In the genomic region with DNA sequence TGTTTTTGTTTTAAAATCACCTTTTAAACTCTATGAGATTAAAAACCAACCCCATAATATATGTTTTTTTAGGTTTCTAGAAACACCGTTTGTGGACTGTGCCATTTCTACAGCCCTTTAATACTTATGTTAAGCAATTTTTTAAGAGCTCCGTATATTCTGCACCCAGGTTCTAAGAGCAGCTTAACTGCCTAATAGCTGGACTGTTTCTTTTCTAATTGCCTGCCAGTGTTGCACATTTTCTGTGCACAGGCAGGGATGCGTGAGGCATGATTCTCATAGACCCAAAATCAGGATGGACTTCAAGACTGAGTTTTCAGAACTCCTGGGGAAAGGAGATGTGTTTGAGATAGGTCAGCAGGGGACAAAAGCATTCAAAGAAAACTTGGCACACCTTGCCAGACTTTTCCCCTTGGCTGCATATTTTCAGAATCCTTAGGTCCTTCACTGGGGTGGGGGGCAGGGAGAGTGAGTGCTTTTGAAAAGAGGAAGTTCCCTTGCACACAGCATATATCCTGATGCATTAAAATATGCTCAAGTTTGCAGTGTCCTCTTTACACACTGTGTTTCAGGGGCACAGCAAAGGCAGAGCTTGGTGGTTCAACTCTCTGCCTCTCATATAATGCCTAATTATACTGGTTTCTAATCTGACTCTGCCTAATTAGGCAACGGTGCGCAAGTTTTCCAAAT, we compare ENCODE assay signal across 1 cellular context.
TF ChIP-seq lines count a peak whose summit lies in the region.

No MANE protein-coding gene starts in this region.

TF ChIP-seq in HCT116, 20 proteins besides CTCF, POLR2A, EP300 and RAD21 (continued from another document):
- TF ChIP-seq, protein P1, sequence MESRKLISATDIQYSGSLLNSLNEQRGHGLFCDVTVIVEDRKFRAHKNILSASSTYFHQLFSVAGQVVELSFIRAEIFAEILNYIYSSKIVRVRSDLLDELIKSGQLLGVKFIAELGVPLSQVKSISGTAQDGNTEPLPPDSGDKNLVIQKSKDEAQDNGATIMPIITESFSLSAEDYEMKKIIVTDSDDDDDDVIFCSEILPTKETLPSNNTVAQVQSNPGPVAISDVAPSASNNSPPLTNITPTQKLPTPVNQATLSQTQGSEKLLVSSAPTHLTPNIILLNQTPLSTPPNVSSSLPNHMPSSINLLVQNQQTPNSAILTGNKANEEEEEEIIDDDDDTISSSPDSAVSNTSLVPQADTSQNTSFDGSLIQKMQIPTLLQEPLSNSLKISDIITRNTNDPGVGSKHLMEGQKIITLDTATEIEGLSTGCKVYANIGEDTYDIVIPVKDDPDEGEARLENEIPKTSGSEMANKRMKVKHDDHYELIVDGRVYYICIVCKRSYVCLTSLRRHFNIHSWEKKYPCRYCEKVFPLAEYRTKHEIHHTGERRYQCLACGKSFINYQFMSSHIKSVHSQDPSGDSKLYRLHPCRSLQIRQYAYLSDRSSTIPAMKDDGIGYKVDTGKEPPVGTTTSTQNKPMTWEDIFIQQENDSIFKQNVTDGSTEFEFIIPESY (IDR thresholded peaks at IDR 0.05; ENCODE audit: extremely low read depth, insufficient replicate concordance, low read length), result no peak
- TF ChIP-seq JUND (IDR thresholded peaks at IDR 0.05) (no peak), ZFX (IDR thresholded peaks at IDR 0.05) (no peak), TCF7L2 (IDR thresholded peaks at IDR 0.05; ENCODE audit: borderline replicate concordance, extremely low read depth, insufficient read depth, insufficient read length) (no peak), EZH2 (IDR thresholded peaks at IDR 0.05) (no peak), EZH2phosphoT487 (IDR thresholded peaks at IDR 0.05; ENCODE audit: borderline replicate concordance) (no peak), SIN3A (IDR thresholded peaks at IDR 0.05; ENCODE audit: low read depth) (no peak), SP1 (IDR thresholded peaks at IDR 0.05; ENCODE audit: low read depth) (no peak), ELF1 (IDR thresholded peaks at IDR 0.05; ENCODE audit: borderline replicate concordance, low read depth) (no peak)
- TF ChIP-seq, protein P2, sequence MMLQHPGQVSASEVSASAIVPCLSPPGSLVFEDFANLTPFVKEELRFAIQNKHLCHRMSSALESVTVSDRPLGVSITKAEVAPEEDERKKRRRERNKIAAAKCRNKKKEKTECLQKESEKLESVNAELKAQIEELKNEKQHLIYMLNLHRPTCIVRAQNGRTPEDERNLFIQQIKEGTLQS (IDR thresholded peaks at IDR 0.05), result no peak
